Comparison of ENCODE assay signal across 8 cellular contexts in genomic region chr19:294819-295686, GRCh38. TPM values are rescaled to one million over a fixed set of nuclear protein-coding genes. Genes with fewer than 3 reads are reported as not detected.
A peak's percentile ranks its signal among the peaks of the same experiment; 100 is the strongest.
DNase-seq lines count a peak whose midpoint lies in the region; ATAC-seq and TF ChIP-seq lines count a peak whose summit lies in the region.

No MANE protein-coding gene starts in this region.

- no peak for TF ChIP-seq POLR2A in esophagus muscularis mucosa (IDR thresholded peaks at IDR 0.05; ENCODE audit: low read depth)

- no peak overlapping the region for H2AFZ ChIP-seq in DND-41 (ENCODE audit: low read depth, low read length)
- H2AFZ ChIP-seq in MM.1S (ENCODE audit: low read length): no peak overlapping the region

- ATAC-seq in DND-41 (ENCODE audit: insufficient read depth, low read depth) (peak; percentile 53; the same call in 1 of the 3 replicates), upper lobe of right lung (peak; percentile 68), GM19452 (IDR thresholded peaks at IDR 0.05; ENCODE audit: unreplicated experiment) (no peak), HG02642 (IDR thresholded peaks at IDR 0.05; ENCODE audit: poor library complexity, unreplicated experiment) (no peak)

- no peaks in the 10 kb centered on the region for H4K20me1 ChIP-seq in DND-41 (ENCODE audit: insufficient read depth, low read length)
- H4K20me1 ChIP-seq in MM.1S (ENCODE audit: insufficient read depth, low read length): no peaks in the 10 kb centered on the region

- H3K27ac ChIP-seq in DND-41 (ENCODE audit: low read length) (no peak overlapping the region), MM.1S (ENCODE audit: low read length) (no peak overlapping the region), esophagus muscularis mucosa (replicated peaks in 1 of 4) (peak overlapping the region in 3 of 4 donors; percentile 9 to 80 (median 62)), upper lobe of right lung (no peak overlapping the region)

- no peaks in the 10 kb centered on the region for H3K9me3 Mint-ChIP-seq in nephron

- no peaks in the 10 kb centered on the region for H3F3A ChIP-seq in MM.1S (ENCODE audit: insufficient read depth, low read length)

- H3K4me2 ChIP-seq in DND-41 (ENCODE audit: insufficient read depth, low read length) (no peak overlapping the region), MM.1S (ENCODE audit: low read depth, low read length) (peak overlapping the region; percentile 3; the same call in 1 of the 2 replicates)

- H3K4me3 Mint-ChIP-seq in nephron: peak overlapping the region; percentile 44 to 71 (median 62)

- no peaks in the 10 kb centered on the region for H3K4me1 ChIP-seq in DND-41 (ENCODE audit: insufficient read depth, low read length)
- H3K4me1 ChIP-seq in MM.1S (ENCODE audit: low read length): no peaks in the 10 kb centered on the region
- peaks cover 25 to 52% (median 46%) of the 10 kb centered on the region in 4 donors for H3K4me1 ChIP-seq in esophagus muscularis mucosa
- H3K4me1 ChIP-seq in upper lobe of right lung: peaks cover 34% of the 10 kb centered on the region

- peaks cover 52% of the 10 kb centered on the region for H3K27me3 Mint-ChIP-seq in nephron (ENCODE audit: low read depth)

- H3K27me3 ChIP-seq in DND-41 (ENCODE audit: insufficient read depth, low read length, poor library complexity): no peaks in the 10 kb centered on the region
- H3K27me3 ChIP-seq in MM.1S (replicated peaks; ENCODE audit: insufficient read depth, low read length): peaks cover 68% of the 10 kb centered on the region
- H3K27me3 ChIP-seq in esophagus muscularis mucosa: peaks cover 0 to 51% (median 38%) of the 10 kb centered on the region in 4 donors
- peaks cover 45% of the 10 kb centered on the region for H3K27me3 ChIP-seq in upper lobe of right lung

- intact Hi-C loops in esophagus muscularis mucosa (cut with DNase I): no loop called here
- intact Hi-C loops in upper lobe of right lung (cut with DNase I): no loop called here

- TF ChIP-seq CTCF in DND-41 (IDR thresholded peaks at IDR 0.05; ENCODE audit: borderline replicate concordance, extremely low read depth, low read length, poor library complexity, severe bottlenecking) (peak; percentile 45), MM.1S (IDR thresholded peaks at IDR 0.05; ENCODE audit: low read length) (peak; percentile 87), esophagus muscularis mucosa (IDR thresholded peaks at IDR 0.05) (peak; percentile 50 to 83 (median 59)), nephron (IDR thresholded peaks at IDR 0.05; ENCODE audit: unreplicated experiment in 3 of 3) (peak; percentile 66 to 80 (median 77)), upper lobe of right lung (IDR thresholded peaks at IDR 0.05) (peak; percentile 74)

- no peaks in the 10 kb centered on the region for H3K9me3 ChIP-seq in DND-41 (ENCODE audit: insufficient read depth, low read length, severe bottlenecking)
- H3K9me3 ChIP-seq in MM.1S (replicated peaks; ENCODE audit: insufficient read depth, low read length): no peaks in the 10 kb centered on the region
- H3K9me3 ChIP-seq in esophagus muscularis mucosa: no peaks in the 10 kb centered on the region
- no peaks in the 10 kb centered on the region for H3K9me3 ChIP-seq in upper lobe of right lung

- H3K27ac Mint-ChIP-seq in nephron: peak overlapping the region in 1 of 3 experiments; percentile 15

- H3K79me2 ChIP-seq in DND-41 (ENCODE audit: insufficient read depth, low read length) (no peaks in the 10 kb centered on the region), MM.1S (ENCODE audit: low read length) (no peaks in the 10 kb centered on the region)

- H3K4me1 Mint-ChIP-seq in nephron: peaks cover 19% of the 10 kb centered on the region

- H3K9ac ChIP-seq in DND-41 (ENCODE audit: low read depth, low read length) (no peak overlapping the region), MM.1S (ENCODE audit: low read length) (no peak overlapping the region)

- WGBS in esophagus muscularis mucosa: 21% methylated on average over 16 of the region's 43 CpGs

- no peak for TF ChIP-seq EP300 in esophagus muscularis mucosa (IDR thresholded peaks at IDR 0.05)

- H3K36me3 ChIP-seq in DND-41 (ENCODE audit: insufficient read depth, low read length) (no peaks in the 10 kb centered on the region), MM.1S (replicated peaks; ENCODE audit: insufficient read depth, low read length) (no peaks in the 10 kb centered on the region), esophagus muscularis mucosa (no peaks in the 10 kb centered on the region), upper lobe of right lung (no peaks in the 10 kb centered on the region)

- no peaks in the 10 kb centered on the region for H3K9me2 ChIP-seq in MM.1S (replicated peaks; ENCODE audit: insufficient read depth, low read length)

- H3K4me3 ChIP-seq in DND-41 (ENCODE audit: low read depth in 1 of 2, low read length in 2 of 2) (no peak overlapping the region), MM.1S (ENCODE audit: low read length) (no peak overlapping the region), esophagus muscularis mucosa (peak overlapping the region; percentile 4 to 40 (median 24)), upper lobe of right lung (no peak overlapping the region)

- DNase-seq in DND-41 (peak; percentile 17), MM.1S (peak; percentile 29), esophagus muscularis mucosa (ENCODE audit: extremely low spot score) (no peak), upper lobe of right lung (peak; percentile 77)
- peak; percentile 81 for DNase-seq in activated CD8-positive, alpha-beta memory T cell treated with anti-CD3 and anti-CD28 coated beads for 24 hours

- no peaks in the 10 kb centered on the region for H3K36me3 Mint-ChIP-seq in nephron (ENCODE audit: low read depth)

RNA-seq across cellular contexts. Expression of gene PLPP2, which starts 3.9 kb away (rescaled TPM):
- total RNA-seq in esophagus muscularis mucosa (1 to 10 TPM; 2.1 to 9.1 (median 5.0) TPM), upper lobe of right lung (5.7 TPM)

RNA-seq across cellular contexts. Expression of gene MIER2, which starts 49.5 kb away (rescaled TPM):
- total RNA-seq in esophagus muscularis mucosa (10 to 100 TPM; 11.6 to 26.4 (median 18.9) TPM), upper lobe of right lung (43.1 TPM)

Comparison
In these comparisons a context has a peak if more than half of its experiments do, and no peak if none do; other contexts are left out.
1. ATAC-seq: peak in DND-41 (single experiment) and upper lobe of right lung (single experiment); none in GM19452 (single experiment) and HG02642 (single experiment).
2. H3K27ac ChIP-seq: peak in esophagus muscularis mucosa (3 of 4); none in DND-41 (single experiment), MM.1S (single experiment) and upper lobe of right lung (single experiment).
3. H3K4me3 ChIP-seq: peak in esophagus muscularis mucosa (4 of 4); none in DND-41 (0 of 2), MM.1S (single experiment) and upper lobe of right lung (single experiment).
4. Peak in every context shown above with its lines, with median percentiles within 50 percentile points of each other: CTCF ChIP-seq.